1 cellular context compared by ENCODE assay signal in the genomic region with DNA sequence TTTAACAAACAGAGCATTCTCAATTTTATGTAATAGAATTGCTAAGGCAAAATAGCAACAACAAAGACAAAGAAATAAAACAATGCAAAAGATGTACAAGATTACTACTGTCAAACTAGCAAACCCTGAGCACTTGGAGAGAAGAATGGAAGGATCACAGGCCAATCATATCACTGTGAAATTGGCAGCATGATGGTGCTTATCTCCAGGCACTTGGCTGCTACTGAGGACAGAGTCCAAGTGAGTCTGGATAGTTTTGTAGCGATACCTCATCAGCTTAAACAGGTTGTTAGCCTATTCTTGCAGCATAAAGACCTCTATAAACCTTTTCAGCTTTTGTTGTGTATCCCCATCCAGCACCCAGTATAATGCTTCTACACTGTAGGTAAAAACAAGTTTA.
TF ChIP-seq lines count a peak whose summit lies in the region.

No MANE protein-coding gene starts in this region.

TF ChIP-seq in HepG2, 621 proteins besides CTCF, POLR2A, EP300 and RAD21 (continued from another document):
- TF ChIP-seq, protein P1, sequence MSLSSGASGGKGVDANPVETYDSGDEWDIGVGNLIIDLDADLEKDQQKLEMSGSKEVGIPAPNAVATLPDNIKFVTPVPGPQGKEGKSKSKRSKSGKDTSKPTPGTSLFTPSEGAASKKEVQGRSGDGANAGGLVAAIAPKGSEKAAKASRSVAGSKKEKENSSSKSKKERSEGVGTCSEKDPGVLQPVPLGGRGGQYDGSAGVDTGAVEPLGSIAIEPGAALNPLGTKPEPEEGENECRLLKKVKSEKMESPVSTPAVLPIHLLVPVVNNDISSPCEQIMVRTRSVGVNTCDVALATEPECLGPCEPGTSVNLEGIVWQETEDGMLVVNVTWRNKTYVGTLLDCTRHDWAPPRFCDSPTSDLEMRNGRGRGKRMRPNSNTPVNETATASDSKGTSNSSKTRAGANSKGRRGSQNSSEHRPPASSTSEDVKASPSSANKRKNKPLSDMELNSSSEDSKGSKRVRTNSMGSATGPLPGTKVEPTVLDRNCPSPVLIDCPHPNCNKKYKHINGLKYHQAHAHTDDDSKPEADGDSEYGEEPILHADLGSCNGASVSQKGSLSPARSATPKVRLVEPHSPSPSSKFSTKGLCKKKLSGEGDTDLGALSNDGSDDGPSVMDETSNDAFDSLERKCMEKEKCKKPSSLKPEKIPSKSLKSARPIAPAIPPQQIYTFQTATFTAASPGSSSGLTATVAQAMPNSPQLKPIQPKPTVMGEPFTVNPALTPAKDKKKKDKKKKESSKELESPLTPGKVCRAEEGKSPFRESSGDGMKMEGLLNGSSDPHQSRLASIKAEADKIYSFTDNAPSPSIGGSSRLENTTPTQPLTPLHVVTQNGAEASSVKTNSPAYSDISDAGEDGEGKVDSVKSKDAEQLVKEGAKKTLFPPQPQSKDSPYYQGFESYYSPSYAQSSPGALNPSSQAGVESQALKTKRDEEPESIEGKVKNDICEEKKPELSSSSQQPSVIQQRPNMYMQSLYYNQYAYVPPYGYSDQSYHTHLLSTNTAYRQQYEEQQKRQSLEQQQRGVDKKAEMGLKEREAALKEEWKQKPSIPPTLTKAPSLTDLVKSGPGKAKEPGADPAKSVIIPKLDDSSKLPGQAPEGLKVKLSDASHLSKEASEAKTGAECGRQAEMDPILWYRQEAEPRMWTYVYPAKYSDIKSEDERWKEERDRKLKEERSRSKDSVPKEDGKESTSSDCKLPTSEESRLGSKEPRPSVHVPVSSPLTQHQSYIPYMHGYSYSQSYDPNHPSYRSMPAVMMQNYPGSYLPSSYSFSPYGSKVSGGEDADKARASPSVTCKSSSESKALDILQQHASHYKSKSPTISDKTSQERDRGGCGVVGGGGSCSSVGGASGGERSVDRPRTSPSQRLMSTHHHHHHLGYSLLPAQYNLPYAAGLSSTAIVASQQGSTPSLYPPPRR (CRISPR knock-in tag; IDR thresholded peaks at IDR 0.05; ENCODE audit: borderline replicate concordance), result no peak
- TF ChIP-seq ZNF839 (CRISPR knock-in tag; IDR thresholded peaks at IDR 0.05; ENCODE audit: borderline replicate concordance) (no peak), ZNF430 (CRISPR knock-in tag; IDR thresholded peaks at IDR 0.05) (no peak), GATA4 (IDR thresholded peaks at IDR 0.05; ENCODE audit: borderline replicate concordance, low read depth) (no peak), ZNF720 (CRISPR knock-in tag; IDR thresholded peaks at IDR 0.05) (no peak), KDM5A (IDR thresholded peaks at IDR 0.05; ENCODE audit: borderline replicate concordance, low read length) (no peak), ZNF329 (CRISPR knock-in tag; IDR thresholded peaks at IDR 0.05; ENCODE audit: low read depth) (no peak), RAD51 (IDR thresholded peaks at IDR 0.05; ENCODE audit: borderline replicate concordance) (no peak), ZNF782 (CRISPR knock-in tag; IDR thresholded peaks at IDR 0.05; ENCODE audit: borderline replicate concordance) (no peak), SCMH1 (CRISPR knock-in tag; IDR thresholded peaks at IDR 0.05; ENCODE audit: borderline replicate concordance) (no peak)
